ENCODE assay signal across 16 cellular contexts in the genomic region with DNA sequence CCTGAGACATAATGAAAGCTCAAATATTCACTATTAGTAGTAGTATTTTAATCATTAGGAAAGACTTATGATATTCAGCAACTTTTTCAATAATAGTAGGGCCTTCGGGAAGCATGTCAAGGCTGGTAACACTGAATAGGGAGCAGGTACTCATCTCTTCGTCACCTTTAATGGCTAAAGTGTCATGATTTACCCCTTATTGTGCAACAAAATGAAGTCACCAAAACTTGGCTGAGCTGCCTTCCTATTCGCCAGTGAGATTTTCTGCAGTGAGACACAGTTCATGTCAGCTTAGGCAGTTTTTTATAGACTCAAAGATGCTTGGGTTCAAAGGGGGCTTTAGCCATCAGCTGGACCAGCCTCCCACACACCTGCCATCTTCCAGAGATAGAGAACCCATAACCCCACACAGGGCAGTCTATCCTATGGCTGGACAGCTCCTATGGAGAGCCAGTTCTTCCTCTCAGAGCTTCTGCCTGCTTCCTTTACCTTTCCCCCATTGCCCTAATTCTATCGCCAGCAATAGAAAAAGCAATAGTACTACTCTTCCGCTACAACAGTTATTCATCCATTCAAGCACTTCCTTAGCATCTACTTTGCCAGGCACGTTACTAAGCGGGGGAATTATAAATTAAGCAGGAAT. TPM values are rescaled to one million over a fixed set of nuclear protein-coding genes. Genes with fewer than 3 reads are reported as not detected.
DNase-seq lines count a peak whose midpoint lies in the region; ATAC-seq, FAIRE-seq and TF ChIP-seq lines count a peak whose summit lies in the region.
"Had no signal": no experiment of that assay in that cellular context is flagged by ENCODE, and none has a peak within 500 bp of the region (broad histone marks: within the 10 kb centered on the region; RNA-seq: fewer than 3 reads in every experiment).

No MANE protein-coding gene starts in this region.

- H3K4me2 ChIP-seq in A549 (peak overlapping the region; percentile 78), osteoblast (ENCODE audit: insufficient read depth, low read length) (no peak overlapping the region)

- TF ChIP-seq CTCF in A549 (IDR thresholded peaks at IDR 0.05) (no peak), HEK293 (tag by site-specific recombination; IDR thresholded peaks at IDR 0.05) (no peak), VCaP (conservative IDR thresholded peaks at IDR 0.05) (no peak), osteoblast (IDR thresholded peaks at IDR 0.05; ENCODE audit: extremely low read depth, low read depth, low read length) (no peak)

- DNase-seq in A549 (ENCODE audit: low read depth in 1 of 2, low spot score in 1 of 2) (no peak), osteoblast (ENCODE audit: insufficient read length, low spot score, missing footprints) (peak; percentile 39), NCI-H748 treated with DMSO at 0.1 percent for 48 hours (lab: John Stamatoyannopoulos, UW) (no peak), NCI-H1417 (lab: John Stamatoyannopoulos, UW) (no peak)
- no peak for DNase-seq in T-helper 2 cell treated with Interferon-gamma antibody and Interleukin-4, amounts not matched to agents 5 μg/mL and 100 μg/mL, for 36 hours (ENCODE audit: low spot score)
- DNase-seq: Caco-2; CD8-positive, alpha-beta T cell; DND-41; GDM1 had no signal

- H3K4me3 Mint-ChIP-seq in T-helper 2 cell treated with Interferon-gamma antibody and Interleukin-4, amounts not matched to agents 5 μg/mL and 100 μg/mL, for 36 hours, result no peak overlapping the region
- H3K4me3 Mint-ChIP-seq: CD14-positive monocyte; CD8-positive, alpha-beta T cell had no signal

- no peaks in the 10 kb centered on the region for H3K36me3 ChIP-seq in HEK293 (ENCODE audit: control insufficient read depth in 2 of 2, insufficient read depth in 1 of 2, low read length in 2 of 2)
- H3K36me3 ChIP-seq in osteoblast (ENCODE audit: insufficient read depth, low read length), result no peaks in the 10 kb centered on the region

- no peak for TF ChIP-seq RAD21 in A549 (conservative IDR thresholded peaks at IDR 0.05 in 1 of 2, IDR thresholded peaks at IDR 0.05 in 1 of 2)

- H3K27me3 Mint-ChIP-seq in T-helper 2 cell treated with Interferon-gamma antibody and Interleukin-4, amounts not matched to agents 5 μg/mL and 100 μg/mL, for 36 hours (ENCODE audit: low read depth), result peaks cover 41% of the 10 kb centered on the region

- no peaks in the 10 kb centered on the region for H3K79me2 ChIP-seq in osteoblast (ENCODE audit: insufficient read depth, low read length)

- no peak for TF ChIP-seq POLR2A in A549 (IDR thresholded peaks at IDR 0.05; ENCODE audit: low read length)

- POLR2A ChIA-PET in A549 (lab: Yijun Ruan, JAX) (interaction anchor here (1.4 to 1.6 kb wide), 2 partner anchors 14 to 138 kb away, joined by 4 to 7 read pairs; no protein-coding TSS in a partner anchor), HEK293 (lab: Yijun Ruan, JAX) (no interaction called here)

- TF ChIP-seq EP300 in A549 (IDR thresholded peaks at IDR 0.05), result no peak

- ATAC-seq in A549, result no peak
- ATAC-seq: CD8-positive, alpha-beta T cell had no signal

- 45% methylated on average over 7 of the region's 7 CpGs for WGBS in A549 (ENCODE audit: missing lambda C conversion rate)

- FAIRE-seq in A549 (lab: Jason Lieb, UNC), result no peak
- FAIRE-seq: GM12892, GM19239 had no signal

- peaks cover 4% of the 10 kb centered on the region for H4K20me1 ChIP-seq in osteoblast (ENCODE audit: insufficient read depth, low read length)

- H3K27me3 ChIP-seq in osteoblast (ENCODE audit: insufficient read depth, low read length), result peaks cover 7% of the 10 kb centered on the region

- H3K36me3 Mint-ChIP-seq in T-helper 2 cell treated with Interferon-gamma antibody and Interleukin-4, amounts not matched to agents 5 μg/mL and 100 μg/mL, for 36 hours (ENCODE audit: low read depth), result no peaks in the 10 kb centered on the region
- H3K36me3 Mint-ChIP-seq: CD14-positive monocyte; CD8-positive, alpha-beta T cell; IgD-negative memory B cell had no signal

- no peak overlapping the region for H2AFZ ChIP-seq in osteoblast (ENCODE audit: low read length)

- no peaks in the 10 kb centered on the region for H3K4me1 Mint-ChIP-seq in T-helper 2 cell treated with Interferon-gamma antibody and Interleukin-4, amounts not matched to agents 5 μg/mL and 100 μg/mL, for 36 hours (ENCODE audit: low read depth)

- no peaks in the 10 kb centered on the region for H3K9me3 Mint-ChIP-seq in T-helper 2 cell treated with Interferon-gamma antibody and Interleukin-4, amounts not matched to agents 5 μg/mL and 100 μg/mL, for 36 hours
- H3K9me3 Mint-ChIP-seq: CD8-positive, alpha-beta T cell had no signal

- H3K4me3 ChIP-seq in A549 (peak overlapping the region; percentile 82), HEK293 (ENCODE audit: low read depth, low read length) (no peak overlapping the region), osteoblast (ENCODE audit: insufficient read depth, low read length) (no peak overlapping the region)

- no peaks in the 10 kb centered on the region for H3K9me3 ChIP-seq in A549
- no peaks in the 10 kb centered on the region for H3K9me3 ChIP-seq in HEK293 (ENCODE audit: control insufficient read depth, insufficient read depth, low read depth, low read length)
- H3K9me3 ChIP-seq in osteoblast (ENCODE audit: low read depth, low read length), result no peaks in the 10 kb centered on the region
- H3K9me3 ChIP-seq: Caco-2 had no signal

- H3K27ac ChIP-seq in A549 (peak overlapping the region; percentile 97 to 99), HEK293 (ENCODE audit: extremely low read depth, low read depth, low read length) (no peak overlapping the region), VCaP (peak overlapping the region; percentile 54), osteoblast (ENCODE audit: low read depth, low read length) (no peak overlapping the region)

- CTCF ChIA-PET in A549 (lab: Yijun Ruan, JAX), result interaction anchor here (1.1 to 13.6 kb wide), 13 partner anchors 9 to 335 kb away, joined by 3 to 232 read pairs (median 5); no protein-coding TSS in a partner anchor
- CTCF ChIA-PET in HEK293 (lab: Yijun Ruan, JAX), result interaction anchor here (0.7 to 5.4 kb wide), 4 partner anchors 13 to 139 kb away, joined by 3 to 35 read pairs (median 4); no protein-coding TSS in a partner anchor

- no peak overlapping the region for H3K27ac Mint-ChIP-seq in T-helper 2 cell treated with Interferon-gamma antibody and Interleukin-4, amounts not matched to agents 5 μg/mL and 100 μg/mL, for 36 hours
- H3K27ac Mint-ChIP-seq: CD14-positive monocyte; CD8-positive, alpha-beta T cell; IgD-negative memory B cell had no signal

- peaks cover 74% of the 10 kb centered on the region for H3K4me1 ChIP-seq in A549
- H3K4me1 ChIP-seq in HEK293 (ENCODE audit: control insufficient read depth, insufficient read depth, low read length), result no peaks in the 10 kb centered on the region
- no peaks in the 10 kb centered on the region for H3K4me1 ChIP-seq in osteoblast (ENCODE audit: insufficient read depth, low read length)

TF ChIP-seq in A549, 52 proteins besides CTCF, POLR2A, EP300 and RAD21 (continues in another document):
- TF ChIP-seq MYC (IDR thresholded peaks at IDR 0.05; ENCODE audit: borderline replicate concordance, low read length) (no peak), HOXA7 (CRISPR knock-in tag; IDR thresholded peaks at IDR 0.05) (no peak), ZNF302 (CRISPR knock-in tag; IDR thresholded peaks at IDR 0.05) (no peak), CEBPB (IDR thresholded peaks at IDR 0.05) (peak; percentile 82 to 83), KDM1A (IDR thresholded peaks at IDR 0.05; ENCODE audit: low read depth) (no peak), JUN (IDR thresholded peaks at IDR 0.05) (0 out of 5 replicates have a peak, but pooled peaks of 1 of the 2 experiments have one; percentile 27)
- TF ChIP-seq, protein P1, sequence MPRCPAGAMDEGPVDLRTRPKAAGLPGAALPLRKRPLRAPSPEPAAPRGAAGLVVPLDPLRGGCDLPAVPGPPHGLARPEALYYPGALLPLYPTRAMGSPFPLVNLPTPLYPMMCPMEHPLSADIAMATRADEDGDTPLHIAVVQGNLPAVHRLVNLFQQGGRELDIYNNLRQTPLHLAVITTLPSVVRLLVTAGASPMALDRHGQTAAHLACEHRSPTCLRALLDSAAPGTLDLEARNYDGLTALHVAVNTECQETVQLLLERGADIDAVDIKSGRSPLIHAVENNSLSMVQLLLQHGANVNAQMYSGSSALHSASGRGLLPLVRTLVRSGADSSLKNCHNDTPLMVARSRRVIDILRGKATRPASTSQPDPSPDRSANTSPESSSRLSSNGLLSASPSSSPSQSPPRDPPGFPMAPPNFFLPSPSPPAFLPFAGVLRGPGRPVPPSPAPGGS (IDR thresholded peaks at IDR 0.05), result no peak

TF ChIP-seq in HEK293, 187 proteins besides CTCF, POLR2A, EP300 and RAD21 (continues in another document):
- TF ChIP-seq ZNF596 (tag by site-specific recombination; IDR thresholded peaks at IDR 0.05), result no peak
- TF ChIP-seq, protein P2, sequence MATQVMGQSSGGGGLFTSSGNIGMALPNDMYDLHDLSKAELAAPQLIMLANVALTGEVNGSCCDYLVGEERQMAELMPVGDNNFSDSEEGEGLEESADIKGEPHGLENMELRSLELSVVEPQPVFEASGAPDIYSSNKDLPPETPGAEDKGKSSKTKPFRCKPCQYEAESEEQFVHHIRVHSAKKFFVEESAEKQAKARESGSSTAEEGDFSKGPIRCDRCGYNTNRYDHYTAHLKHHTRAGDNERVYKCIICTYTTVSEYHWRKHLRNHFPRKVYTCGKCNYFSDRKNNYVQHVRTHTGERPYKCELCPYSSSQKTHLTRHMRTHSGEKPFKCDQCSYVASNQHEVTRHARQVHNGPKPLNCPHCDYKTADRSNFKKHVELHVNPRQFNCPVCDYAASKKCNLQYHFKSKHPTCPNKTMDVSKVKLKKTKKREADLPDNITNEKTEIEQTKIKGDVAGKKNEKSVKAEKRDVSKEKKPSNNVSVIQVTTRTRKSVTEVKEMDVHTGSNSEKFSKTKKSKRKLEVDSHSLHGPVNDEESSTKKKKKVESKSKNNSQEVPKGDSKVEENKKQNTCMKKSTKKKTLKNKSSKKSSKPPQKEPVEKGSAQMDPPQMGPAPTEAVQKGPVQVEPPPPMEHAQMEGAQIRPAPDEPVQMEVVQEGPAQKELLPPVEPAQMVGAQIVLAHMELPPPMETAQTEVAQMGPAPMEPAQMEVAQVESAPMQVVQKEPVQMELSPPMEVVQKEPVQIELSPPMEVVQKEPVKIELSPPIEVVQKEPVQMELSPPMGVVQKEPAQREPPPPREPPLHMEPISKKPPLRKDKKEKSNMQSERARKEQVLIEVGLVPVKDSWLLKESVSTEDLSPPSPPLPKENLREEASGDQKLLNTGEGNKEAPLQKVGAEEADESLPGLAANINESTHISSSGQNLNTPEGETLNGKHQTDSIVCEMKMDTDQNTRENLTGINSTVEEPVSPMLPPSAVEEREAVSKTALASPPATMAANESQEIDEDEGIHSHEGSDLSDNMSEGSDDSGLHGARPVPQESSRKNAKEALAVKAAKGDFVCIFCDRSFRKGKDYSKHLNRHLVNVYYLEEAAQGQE (tag by site-specific recombination; IDR thresholded peaks at IDR 0.05), result peak; percentile 88
- no peak for TF ChIP-seq ZNF585B (tag by site-specific recombination; IDR thresholded peaks at IDR 0.05)

RNA-seq across cellular contexts. Expression of a gene that starts 2.3 kb away (rescaled TPM):
- polyA plus RNA-seq in A549 (2011; rRNA removed), result 365 and 415 TPM in 2 replicates
- 262 and 269 TPM in 2 replicates for polyA plus RNA-seq in A549 (2012; cell fraction: cytosol; rRNA removed)
- polyA plus RNA-seq in A549 (2012; cell fraction: nucleus; rRNA removed), result 257 and 259 TPM in 2 replicates
- polyA plus RNA-seq in A549 (2017; fragmentation: RNase III; extraction: RNeasy Plus Mini Kit Qiagen cat#74134 plus additional on column Dnase treatment), result 360 to 395 TPM (median 360 TPM) in 3 replicates
- 372 and 391 TPM in 2 replicates for polyA minus RNA-seq in A549 (2011; rRNA and poly(A)+ RNA removed)
- not detected in 2 replicates for total RNA-seq in osteoblast
- total RNA-seq: Caco-2; CD8-positive, alpha-beta T cell; H4 had no signal
- polyA plus RNA-seq: CD14-positive monocyte, IgD-negative memory B cell had no signal

Comparison
In these comparisons a context has a peak if more than half of its experiments do, and no peak if none do; other contexts are left out.
1. H3K27ac ChIP-seq: peak in A549 (2 of 2) and VCaP (single experiment); none in HEK293 (single experiment) and osteoblast (single experiment).